ENCODE assay signal across 17 cellular contexts in genomic region chr9:129283290-129283691, GRCh38.
A peak's percentile ranks its signal among the peaks of the same experiment; 100 is the strongest.
DNase-seq lines count a peak whose midpoint lies in the region; ATAC-seq, FAIRE-seq and TF ChIP-seq lines count a peak whose summit lies in the region.
"Had no signal": no experiment of that assay in that cellular context is flagged by ENCODE, and none has a peak within 500 bp of the region (broad histone marks: within the 10 kb centered on the region; RNA-seq: fewer than 3 reads in every experiment).

No MANE protein-coding gene starts in this region.

- 33% methylated on average over 5 of the region's 7 CpGs for WGBS in HepG2 (ENCODE audit: low lambda C conversion rate)
- 38 to 60% (median 45%) methylated on average over 6 to 7 of the region's 7 CpGs for WGBS in spleen, 5 donors

- in situ Hi-C loops in HepG2 (cut with HindIII; ENCODE audit: extremely low pct_ligation_motif_present, low pct_unique_long_range_greater_than_20kb) = no loop called here

- CTCF ChIA-PET in HepG2 (lab: Yijun Ruan, JAX; ENCODE audit: low intra/inter-chr PET ratio, low total read pairs) = no interaction called here

- H3K9me3 ChIP-seq in ascending aorta = no peaks in the 10 kb centered on the region
- H3K9me3 ChIP-seq in HepG2 (ENCODE audit: low read length) = no peaks in the 10 kb centered on the region
- H3K9me3 ChIP-seq in spleen = no peaks in the 10 kb centered on the region

- TF ChIP-seq EP300 in HepG2 (IDR thresholded peaks at IDR 0.05; ENCODE audit: low read depth in 2 of 2, low read length in 2 of 2) = no peak
- no peak for TF ChIP-seq EP300 in HepG2 (CRISPR knock-in tag; IDR thresholded peaks at IDR 0.05; ENCODE audit: borderline replicate concordance)

- no peak for FAIRE-seq in HepG2 (lab: Jason Lieb, UNC)

- H3K27ac ChIP-seq in ascending aorta (no peak overlapping the region), HepG2 (ENCODE audit: extremely low read length, insufficient read depth, low read length) (no peak overlapping the region), spleen (peak overlapping the region in 5 of 8 donors; percentile 26 to 70 (median 51))
- H3K27ac ChIP-seq: GM23248 had no signal

- H2AFZ ChIP-seq in HepG2 (ENCODE audit: low read length) = no peak overlapping the region
- H2AFZ ChIP-seq: GM23248 had no signal

- no peak for TF ChIP-seq RAD21 in HepG2 (CRISPR knock-in tag; IDR thresholded peaks at IDR 0.05)

- peak; percentile 20 for DNase-seq in D341Med (ENCODE audit: low spot score)
- peak in 1 of 2 donors; percentile 58 for DNase-seq in ascending aorta (ENCODE audit: low spot score in 2 of 2)
- DNase-seq in HepG2 (ENCODE audit: low spot score) = no peak
- DNase-seq in spleen = peak; percentile 71
- no peak for DNase-seq in ecto neural progenitor cell (ENCODE audit: low spot score)
- DNase-seq in midbrain (lab: John Stamatoyannopoulos, UW) = no peak
- DNase-seq in activated CD4-positive, alpha-beta T cell treated with anti-CD3 and anti-CD28 coated beads, Interleukin-2, amount 50 U/mL, for 48 hours = no peak
- DNase-seq: anterior cingulate cortex; DMS79; GM23248; hippocampal formation; left cardiac atrium; MM.1S; stimulated activated CD4-positive, alpha-beta T cell treated with anti-CD3 and anti-CD28 coated beads, Interleukin-4, amount 100 ng/mL, for 4 hours; T-helper 1 cell had no signal

- intact Hi-C loops in ascending aorta (cut with DNase I) (loop anchor here (5.0 kb wide), 1 partner anchor 56 kb away; no protein-coding TSS in a partner anchor), HepG2 (cut with micrococcal nuclease; ENCODE audit: unreplicated experiment) (no loop called here), spleen (cut with DNase I; ENCODE audit: low total_unique reads) (no loop called here)

- ATAC-seq in HepG2 = no peak
- no peak for ATAC-seq in HG03442 (IDR thresholded peaks at IDR 0.05; ENCODE audit: unreplicated experiment)
- ATAC-seq: activated CD4-positive, CD25-positive, alpha-beta regulatory T cell treated with anti-CD3 and anti-CD28 coated beads, Interleukin-2, amount 50 U/mL, for 24 hours had no signal

- H3K36me3 ChIP-seq in ascending aorta = no peaks in the 10 kb centered on the region
- no peaks in the 10 kb centered on the region for H3K36me3 ChIP-seq in HepG2 (replicated peaks in 1 of 2; ENCODE audit: control insufficient read depth in 1 of 2, insufficient read depth in 2 of 2, low read length in 2 of 2)
- peaks cover 0 to 5% (median 0%) of the 10 kb centered on the region in 6 donors for H3K36me3 ChIP-seq in spleen

- no peak overlapping the region for H3K9ac ChIP-seq in HepG2 (ENCODE audit: insufficient read depth, low read depth, low read length)
- H3K9ac ChIP-seq: GM23248 had no signal

- H3K4me2 ChIP-seq in HepG2 (ENCODE audit: low read depth, low read length) = peak overlapping the region; percentile 77; the same call in 1 of the 2 replicates

- no TSS peak for BruUV-seq in HepG2 (replicated peaks; lab: Mats Ljungman, UMichigan)

- H3K4me1 ChIP-seq in ascending aorta (no peaks in the 10 kb centered on the region), HepG2 (ENCODE audit: insufficient read depth, low read length) (peaks cover 27% of the 10 kb centered on the region), spleen (peaks cover 0 to 36% (median 14%) of the 10 kb centered on the region in 6 donors)

- no peaks in the 10 kb centered on the region for H3K27me3 ChIP-seq in ascending aorta
- peaks cover 0 to 31% of the 10 kb centered on the region in 2 experiments; a peak in 3 of 5 replicates for H3K27me3 ChIP-seq in HepG2 (ENCODE audit: control insufficient read depth in 1 of 2, insufficient read depth in 2 of 2, low read length in 2 of 2)
- peaks cover 0 to 5% (median 0%) of the 10 kb centered on the region in 7 donors for H3K27me3 ChIP-seq in spleen (replicated peaks in 1 of 7)

- H4K20me1 ChIP-seq in HepG2 (ENCODE audit: insufficient read depth, low read length) = no peaks in the 10 kb centered on the region

- POLR2A ChIA-PET in HepG2 (lab: Yijun Ruan, JAX) = interaction anchor here (1.3 kb wide), 1 partner anchor 213 kb away, joined by 6 read pairs; no protein-coding TSS in a partner anchor

- no peaks in the 10 kb centered on the region for H3K79me2 ChIP-seq in HepG2 (ENCODE audit: insufficient read depth, low read length)

- TF ChIP-seq CTCF in ascending aorta (IDR thresholded peaks at IDR 0.05) (no peak), HepG2 (CRISPR knock-in tag; IDR thresholded peaks at IDR 0.05) (no peak), spleen (IDR thresholded peaks at IDR 0.05 in 8 of 11, conservative IDR thresholded peaks at IDR 0.05 in 3 of 11) (no peak)

- no peak for TF ChIP-seq POLR2A in HepG2 (IDR thresholded peaks at IDR 0.05; ENCODE audit: insufficient read depth in 1 of 2, low read depth in 2 of 2, low read length in 2 of 2)
- TF ChIP-seq POLR2A in spleen (IDR thresholded peaks at IDR 0.05) = no peak

- H3K4me3 ChIP-seq in ascending aorta = peak overlapping the region; percentile 0 to 53
- H3K4me3 ChIP-seq in HepG2 (replicated peaks in 1 of 3; ENCODE audit: insufficient read depth in 1 of 3, low read depth in 2 of 3, low read length in 3 of 3) = peak overlapping the region in 1 of 3 experiments; percentile 58; a peak in 2 of 6 replicates
- peak overlapping the region in 6 of 8 donors; percentile 32 to 65 (median 37) for H3K4me3 ChIP-seq in spleen
- H3K4me3 ChIP-seq: GM23248 had no signal

TF ChIP-seq in HepG2, 621 proteins besides CTCF, POLR2A, EP300 and RAD21:
- TF ChIP-seq HMGA1 (CRISPR knock-in tag; conservative IDR thresholded peaks at IDR 0.05) (no peak), SMAD3 (CRISPR knock-in tag; IDR thresholded peaks at IDR 0.05) (no peak), ARNT (IDR thresholded peaks at IDR 0.05) (no peak), ZNF720 (CRISPR knock-in tag; IDR thresholded peaks at IDR 0.05) (no peak), KLF13 (CRISPR knock-in tag; IDR thresholded peaks at IDR 0.05) (no peak), SETDB1 (CRISPR knock-in tag; IDR thresholded peaks at IDR 0.05; ENCODE audit: borderline replicate concordance) (no peak), ZNF790 (CRISPR knock-in tag; IDR thresholded peaks at IDR 0.05; ENCODE audit: borderline replicate concordance) (no peak), ZNF577 (CRISPR knock-in tag; IDR thresholded peaks at IDR 0.05; ENCODE audit: borderline replicate concordance, low read depth) (no peak), MIXL1 (CRISPR knock-in tag; IDR thresholded peaks at IDR 0.05) (no peak), SALL2 (CRISPR knock-in tag; IDR thresholded peaks at IDR 0.05) (no peak), SMAD9 (CRISPR knock-in tag; IDR thresholded peaks at IDR 0.05) (no peak), ZKSCAN5 (CRISPR knock-in tag; IDR thresholded peaks at IDR 0.05) (no peak)
- TF ChIP-seq, protein P1, sequence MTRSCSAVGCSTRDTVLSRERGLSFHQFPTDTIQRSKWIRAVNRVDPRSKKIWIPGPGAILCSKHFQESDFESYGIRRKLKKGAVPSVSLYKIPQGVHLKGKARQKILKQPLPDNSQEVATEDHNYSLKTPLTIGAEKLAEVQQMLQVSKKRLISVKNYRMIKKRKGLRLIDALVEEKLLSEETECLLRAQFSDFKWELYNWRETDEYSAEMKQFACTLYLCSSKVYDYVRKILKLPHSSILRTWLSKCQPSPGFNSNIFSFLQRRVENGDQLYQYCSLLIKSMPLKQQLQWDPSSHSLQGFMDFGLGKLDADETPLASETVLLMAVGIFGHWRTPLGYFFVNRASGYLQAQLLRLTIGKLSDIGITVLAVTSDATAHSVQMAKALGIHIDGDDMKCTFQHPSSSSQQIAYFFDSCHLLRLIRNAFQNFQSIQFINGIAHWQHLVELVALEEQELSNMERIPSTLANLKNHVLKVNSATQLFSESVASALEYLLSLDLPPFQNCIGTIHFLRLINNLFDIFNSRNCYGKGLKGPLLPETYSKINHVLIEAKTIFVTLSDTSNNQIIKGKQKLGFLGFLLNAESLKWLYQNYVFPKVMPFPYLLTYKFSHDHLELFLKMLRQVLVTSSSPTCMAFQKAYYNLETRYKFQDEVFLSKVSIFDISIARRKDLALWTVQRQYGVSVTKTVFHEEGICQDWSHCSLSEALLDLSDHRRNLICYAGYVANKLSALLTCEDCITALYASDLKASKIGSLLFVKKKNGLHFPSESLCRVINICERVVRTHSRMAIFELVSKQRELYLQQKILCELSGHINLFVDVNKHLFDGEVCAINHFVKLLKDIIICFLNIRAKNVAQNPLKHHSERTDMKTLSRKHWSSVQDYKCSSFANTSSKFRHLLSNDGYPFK (CRISPR knock-in tag; IDR thresholded peaks at IDR 0.05; ENCODE audit: borderline replicate concordance) = no peak

Comparison
In these comparisons a context has a peak if more than half of its experiments do, and no peak if none do; other contexts are left out.
1. DNase-seq: peak in D341Med (single experiment) and spleen (single experiment); none in HepG2 (single experiment), ecto neural progenitor cell (single experiment), midbrain (single experiment) and activated CD4-positive, alpha-beta T cell treated with anti-CD3 and anti-CD28 coated beads, Interleukin-2, amount 50 U/mL, for 48 hours (0 of 2).
2. H3K27ac ChIP-seq: peak in spleen (5 of 8); none in ascending aorta (0 of 2) and HepG2 (single experiment).